In genomic region chr7:134599371-134599770, GRCh38 we compare ENCODE assay signal across 1 cellular context.
TF ChIP-seq lines count a peak whose summit lies in the region.

No MANE protein-coding gene starts in this region.

TF ChIP-seq in GM23338, 12 proteins besides CTCF, POLR2A, EP300 and RAD21 (continued from another document):
- TF ChIP-seq ZNF462 (CRISPR knock-in tag; IDR thresholded peaks at IDR 0.05) = no peak
- no peak for TF ChIP-seq POLR2AphosphoS5 (IDR thresholded peaks at IDR 0.05; ENCODE audit: low read depth)
- TF ChIP-seq ETS1 (IDR thresholded peaks at IDR 0.05) = no peak
- no peak for TF ChIP-seq CREB1 (CRISPR knock-in tag; IDR thresholded peaks at IDR 0.05; ENCODE audit: low read depth)
- no peak for TF ChIP-seq NANOG (IDR thresholded peaks at IDR 0.05; ENCODE audit: borderline replicate concordance)
- no peak for TF ChIP-seq EZH2phosphoT487 (IDR thresholded peaks at IDR 0.05; ENCODE audit: unreplicated experiment)
- TF ChIP-seq ZNF331 (CRISPR knock-in tag; IDR thresholded peaks at IDR 0.05; ENCODE audit: low read depth) = no peak
- TF ChIP-seq JUNB (IDR thresholded peaks at IDR 0.05; ENCODE audit: unreplicated experiment) = no peak
TF ChIP-seq in GM23338: peak in this region for 0.
